ENCODE assay signal across 8 cellular contexts in genomic region chr18:56651771-56652092, GRCh38. TPM values are rescaled to one million over a fixed set of nuclear protein-coding genes. Genes with fewer than 3 reads are reported as not detected.
DNase-seq lines count a peak whose midpoint lies in the region; ATAC-seq, FAIRE-seq and TF ChIP-seq lines count a peak whose summit lies in the region.

No MANE protein-coding gene starts in this region.

- no peaks in the 10 kb centered on the region for H3K27me3 Mint-ChIP-seq in T-helper 17 cell
- peaks cover 3% of the 10 kb centered on the region for H3K27me3 Mint-ChIP-seq in glutamatergic neuron (ENCODE audit: unreplicated experiment)

- H3K9me3 ChIP-seq in T-helper 17 cell (ENCODE audit: control insufficient read depth, low read length, poor library complexity, severe bottlenecking) (no peaks in the 10 kb centered on the region), skeletal muscle satellite cell (replicated peaks; ENCODE audit: low read length) (no peaks in the 10 kb centered on the region)

- TF ChIP-seq CTCF in glutamatergic neuron (IDR thresholded peaks at IDR 0.05; ENCODE audit: partially characterized antibody, unreplicated experiment) = no peak

- peak overlapping the region; percentile 98 for H3K4me3 ChIP-seq in skeletal muscle satellite cell (ENCODE audit: low read length)

- H3K4me1 Mint-ChIP-seq in T-helper 17 cell (peaks cover 50% of the 10 kb centered on the region), glutamatergic neuron (ENCODE audit: low read depth, unreplicated experiment) (peaks cover 12% of the 10 kb centered on the region)

- H3K27ac Mint-ChIP-seq in T-helper 17 cell (peak overlapping the region; percentile 85), glutamatergic neuron (ENCODE audit: unreplicated experiment) (peak overlapping the region; percentile 75)

- H3K36me3 ChIP-seq in skeletal muscle satellite cell (ENCODE audit: insufficient read depth, low read length) = no peaks in the 10 kb centered on the region

- peak overlapping the region; percentile 89 for H3K9ac ChIP-seq in skeletal muscle satellite cell (ENCODE audit: low read depth, low read length)

- H3K4me2 ChIP-seq in skeletal muscle satellite cell (ENCODE audit: low read length) = peak overlapping the region; percentile 94

- FAIRE-seq in GM19239 (lab: Jason Lieb, UNC) (peak; percentile 26), frontal cortex (lab: Jason Lieb, UNC) (no peak)

- ATAC-seq in T-helper 17 cell (no peak), HG02678 (IDR thresholded peaks at IDR 0.05; ENCODE audit: unreplicated experiment) (no peak), GM21619 (IDR thresholded peaks at IDR 0.05; ENCODE audit: unreplicated experiment) (no peak)

- peaks cover 8% of the 10 kb centered on the region for H3K9me3 Mint-ChIP-seq in glutamatergic neuron (ENCODE audit: unreplicated experiment)

- DNase-seq in GM19239 (ENCODE audit: insufficient read length, low spot score) = no peak
- DNase-seq in T-helper 17 cell = no peak
- no peak for DNase-seq in glutamatergic neuron
- DNase-seq in NCI-H1105 treated with DMSO at 0.1 percent for 48 hours (lab: John Stamatoyannopoulos, UW) = no peak
- no peak for DNase-seq in frontal cortex (ENCODE audit: low spot score in 2 of 2)

- no peaks in the 10 kb centered on the region for H3K27me3 ChIP-seq in skeletal muscle satellite cell (ENCODE audit: control insufficient read depth, insufficient read depth, low read length)

- peaks cover 9% of the 10 kb centered on the region for H3K4me1 ChIP-seq in skeletal muscle satellite cell (ENCODE audit: control insufficient read depth, insufficient read depth, low read length)

- H3K36me3 Mint-ChIP-seq in T-helper 17 cell (ENCODE audit: low read depth) (no peaks in the 10 kb centered on the region), glutamatergic neuron (ENCODE audit: unreplicated experiment) (no peaks in the 10 kb centered on the region)

- peak overlapping the region; percentile 88 for H3K4me3 Mint-ChIP-seq in T-helper 17 cell
- peak overlapping the region; percentile 95 for H3K4me3 Mint-ChIP-seq in glutamatergic neuron (ENCODE audit: unreplicated experiment)

RNA-seq across cellular contexts. Expression of gene WDR7, which starts 0.6 kb away (rescaled TPM):
- total RNA-seq in T-helper 17 cell = 10 to 100 TPM; 47.0 to 62.2 TPM
- 41.8 TPM for total RNA-seq in glutamatergic neuron (ENCODE audit: unreplicated experiment)
- total RNA-seq in skeletal muscle satellite cell (2012; rRNA removed) = 16.7 and 19.2 TPM in 2 replicates
- total RNA-seq in frontal cortex = 113 TPM

RNA-seq across cellular contexts. Expression of gene TXNL1, which starts 13.3 kb away (rescaled TPM):
- 10 to 100 TPM; 36.1 to 39.3 TPM for total RNA-seq in T-helper 17 cell
- 66.7 TPM for total RNA-seq in glutamatergic neuron (ENCODE audit: unreplicated experiment)
- 40.8 and 44.4 TPM in 2 replicates for total RNA-seq in skeletal muscle satellite cell (2012; rRNA removed)
- 53.4 TPM for total RNA-seq in frontal cortex
